In the genomic region with DNA sequence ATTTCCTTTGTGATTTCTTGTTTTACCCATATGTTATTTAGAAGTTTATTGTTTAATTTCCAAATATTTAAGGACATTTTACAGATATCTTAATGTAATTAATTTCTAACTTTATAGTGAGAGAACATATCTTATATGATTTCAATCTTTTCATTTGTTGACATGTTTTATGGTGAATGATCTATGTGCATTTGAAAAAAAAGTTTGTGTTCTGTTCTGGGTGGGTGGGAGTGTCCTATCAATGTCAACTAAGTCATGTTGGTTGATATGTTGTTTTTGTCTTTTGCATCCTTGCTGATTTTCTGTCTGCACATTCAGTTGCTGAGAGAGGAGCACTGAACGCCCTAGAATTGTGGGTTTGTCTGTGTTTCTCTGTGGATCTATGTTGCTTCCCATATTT, we compare ENCODE assay signal across 25 cellular contexts. TPM values are rescaled to one million over a fixed set of nuclear protein-coding genes. Genes with fewer than 3 reads are reported as not detected.
"Had no signal": no experiment of that assay in that cellular context is flagged by ENCODE, and none has a peak within 500 bp of the region (broad histone marks: within the 10 kb centered on the region; RNA-seq: fewer than 3 reads in every experiment).

No MANE protein-coding gene starts in this region.

- H3K9me3 ChIP-seq: gastrocnemius medialis, right lobe of liver, thyroid gland, vagina had no signal

- H3K27ac Mint-ChIP-seq: dendritic cell treated with granulocyte-macrophage colony-stimulating factor and Interleukin-4, amounts not matched to agents 40 ng/mL and 50 ng/mL, for 4 days; endodermal cell; memory B cell; nephron; neural progenitor cell; progenitor cell of endocrine pancreas; stimulated activated naive B cell treated with anti-CD40 and anti-IgM and Interleukin-4, amounts not matched to agents 10 μg/mL and 1 μg/mL and 100 μg/mL, for 72 hours had no signal

- FAIRE-seq: kidney, small intestine had no signal

- ATAC-seq: esophagus mucosa; gastrocnemius medialis; left lobe of liver; right lobe of liver; stimulated activated naive B cell treated with anti-CD40 and anti-IgM and Interleukin-4, amounts not matched to agents 10 μg/mL and 1 μg/mL and 100 μg/mL, for 72 hours; stimulated activated naive CD8-positive, alpha-beta T cell treated with anti-CD3 and anti-CD28 coated beads, Interleukin-15, amount 100 ng/mL, for 72 hours had no signal

- H3K4me1 Mint-ChIP-seq: endodermal cell, nephron had no signal

- H3K27me3 Mint-ChIP-seq: stimulated activated naive CD8-positive, alpha-beta T cell treated with anti-CD3 and anti-CD28 coated beads, Interleukin-15, amount 100 ng/mL, for 72 hours had no signal

- H3K4me3 Mint-ChIP-seq: dendritic cell treated with granulocyte-macrophage colony-stimulating factor and Interleukin-4, amounts not matched to agents 40 ng/mL and 50 ng/mL, for 4 days; endodermal cell; memory B cell; nephron; neural progenitor cell; stimulated activated naive B cell treated with anti-CD40 and anti-IgM and Interleukin-4, amounts not matched to agents 10 μg/mL and 1 μg/mL and 100 μg/mL, for 72 hours; stimulated activated naive CD8-positive, alpha-beta T cell treated with anti-CD3 and anti-CD28 coated beads, Interleukin-15, amount 100 ng/mL, for 72 hours had no signal

- H3K36me3 Mint-ChIP-seq: neural progenitor cell had no signal

- H3K36me3 ChIP-seq: gastrocnemius medialis, neural progenitor cell, right lobe of liver, suprapubic skin, thyroid gland, vagina had no signal

- H3K27ac ChIP-seq: epithelial cell of prostate, gastrocnemius medialis, neural progenitor cell, parathyroid adenoma, right lobe of liver, suprapubic skin, thyroid gland, vagina had no signal

- DNase-seq: effector CD8-positive, alpha-beta T cell; endodermal cell; foreskin fibroblast; gastrocnemius medialis; kidney; right lobe of liver; small intestine; stimulated activated CD4-positive, alpha-beta T cell treated with anti-CD3 and anti-CD28 coated beads, Interleukin-15, amount 100 ng/mL, for 24 hours; stimulated activated CD4-positive, alpha-beta T cell treated with anti-CD3 and anti-CD28 coated beads, Interleukin-2, amount 100 ng/mL, for 48 hours; stimulated activated naive B cell treated with anti-CD40 and anti-IgM and Interleukin-4, amounts not matched to agents 10 μg/mL and 1 μg/mL and 100 μg/mL, for 72 hours; stimulated activated naive CD8-positive, alpha-beta T cell treated with anti-CD3 and anti-CD28 coated beads, Interleukin-15, amount 100 ng/mL, for 72 hours; thyroid gland; trophoblast cell had no signal

RNA-seq across cellular contexts. Expression of gene CBFA2T3, which starts 50.3 kb away (rescaled TPM):
- total RNA-seq: osteoblast had no signal
